ENCODE assay signal across 8 cellular contexts in the genomic region with DNA sequence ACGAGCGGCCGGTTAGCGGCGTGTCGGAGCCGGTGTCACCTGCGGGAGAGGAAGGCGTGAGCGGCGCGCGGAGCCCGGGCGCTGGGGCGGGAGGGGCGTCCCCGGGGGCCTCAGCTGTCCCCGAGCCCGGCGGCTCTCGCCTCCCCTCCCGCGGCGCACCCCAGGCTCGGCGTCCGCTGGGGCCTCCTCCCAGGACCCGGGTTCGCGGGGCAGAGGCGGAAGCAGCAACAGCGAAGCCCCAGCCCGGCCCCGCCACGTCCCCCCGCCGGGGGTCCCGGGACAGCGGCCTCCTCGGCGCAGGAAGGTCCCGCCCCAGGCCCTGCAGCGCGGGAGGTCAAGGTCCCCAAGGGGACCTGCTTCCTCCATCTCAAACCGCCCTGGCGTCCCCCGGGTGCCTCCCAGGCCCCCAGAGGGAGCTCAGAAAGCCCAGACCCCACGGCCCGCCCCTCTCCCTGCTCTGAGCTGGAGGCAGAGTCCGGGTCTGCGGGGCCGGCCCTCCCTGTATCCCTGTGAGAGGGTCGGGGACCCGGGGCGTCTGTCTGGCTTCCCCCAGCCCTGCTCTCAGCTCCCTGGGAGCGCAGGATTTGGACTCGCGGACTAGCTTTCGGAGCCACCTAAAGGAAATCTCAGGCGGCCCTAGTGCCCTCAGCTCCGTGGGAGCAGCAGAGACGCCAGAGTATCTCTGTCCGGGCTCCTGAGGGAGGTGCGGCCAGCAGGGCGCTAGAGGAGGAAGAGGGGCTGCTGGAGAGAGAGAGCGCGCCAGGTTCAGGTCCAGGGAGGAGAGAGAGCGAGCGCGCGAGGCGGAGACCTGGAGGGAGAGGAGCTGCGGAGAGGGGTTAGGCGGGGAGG. TPM values are rescaled to one million over a fixed set of nuclear protein-coding genes. Genes with fewer than 3 reads are reported as not detected.
DNase-seq lines count a peak whose midpoint lies in the region; ATAC-seq and TF ChIP-seq lines count a peak whose summit lies in the region.

No MANE protein-coding gene starts in this region.

- H3K4me1 Mint-ChIP-seq in T-helper 1 cell treated with Interleukin-12 subunit alpha and Interleukin-12 subunit beta and Interleukin-4 antibody, amounts not matched to agents 30 μg/mL and 1 μg/mL, for 36 hours (ENCODE audit: low read depth), result peaks cover 15% of the 10 kb centered on the region
- peaks cover 49% of the 10 kb centered on the region for H3K4me1 Mint-ChIP-seq in dendritic cell treated with granulocyte-macrophage colony-stimulating factor and Interleukin-4, amounts not matched to agents 40 ng/mL and 50 ng/mL, for 4 days (ENCODE audit: low read depth)
- H3K4me1 Mint-ChIP-seq in stimulated activated memory B cell treated with anti-CD40 and anti-IgM and Interleukin-4, amounts not matched to agents 10 μg/mL and 1 μg/mL and 100 μg/mL, for 72 hours, result peaks cover 65% of the 10 kb centered on the region

- no peak for TF ChIP-seq RAD21 in liver (IDR thresholded peaks at IDR 0.05)

- H3K9me3 ChIP-seq in HUES64 (ENCODE audit: insufficient read depth, low read depth, low read length), result no peaks in the 10 kb centered on the region
- no peaks in the 10 kb centered on the region for H3K9me3 ChIP-seq in liver (ENCODE audit: control insufficient read depth in 4 of 4, low read length in 3 of 4)

- no peaks in the 10 kb centered on the region for H3K9me3 Mint-ChIP-seq in T-helper 1 cell treated with Interleukin-12 subunit alpha and Interleukin-12 subunit beta and Interleukin-4 antibody, amounts not matched to agents 30 μg/mL and 1 μg/mL, for 36 hours
- no peaks in the 10 kb centered on the region for H3K9me3 Mint-ChIP-seq in dendritic cell treated with granulocyte-macrophage colony-stimulating factor and Interleukin-4, amounts not matched to agents 40 ng/mL and 50 ng/mL, for 4 days
- H3K9me3 Mint-ChIP-seq in stimulated activated memory B cell treated with anti-CD40 and anti-IgM and Interleukin-4, amounts not matched to agents 10 μg/mL and 1 μg/mL and 100 μg/mL, for 72 hours, result no peaks in the 10 kb centered on the region

- H3K36me3 Mint-ChIP-seq in T-helper 1 cell treated with Interleukin-12 subunit alpha and Interleukin-12 subunit beta and Interleukin-4 antibody, amounts not matched to agents 30 μg/mL and 1 μg/mL, for 36 hours (ENCODE audit: low read depth), result peaks cover 9% of the 10 kb centered on the region
- H3K36me3 Mint-ChIP-seq in dendritic cell treated with granulocyte-macrophage colony-stimulating factor and Interleukin-4, amounts not matched to agents 40 ng/mL and 50 ng/mL, for 4 days (ENCODE audit: low read depth), result peaks cover 25% of the 10 kb centered on the region
- H3K36me3 Mint-ChIP-seq in stimulated activated memory B cell treated with anti-CD40 and anti-IgM and Interleukin-4, amounts not matched to agents 10 μg/mL and 1 μg/mL and 100 μg/mL, for 72 hours, result peaks cover 75% of the 10 kb centered on the region

- H3K27ac Mint-ChIP-seq in T-helper 1 cell treated with Interleukin-12 subunit alpha and Interleukin-12 subunit beta and Interleukin-4 antibody, amounts not matched to agents 30 μg/mL and 1 μg/mL, for 36 hours, result no peak overlapping the region
- peak overlapping the region; percentile 41 for H3K27ac Mint-ChIP-seq in dendritic cell treated with granulocyte-macrophage colony-stimulating factor and Interleukin-4, amounts not matched to agents 40 ng/mL and 50 ng/mL, for 4 days
- H3K27ac Mint-ChIP-seq in stimulated activated memory B cell treated with anti-CD40 and anti-IgM and Interleukin-4, amounts not matched to agents 10 μg/mL and 1 μg/mL and 100 μg/mL, for 72 hours, result peak overlapping the region; percentile 69

- H3K4me3 ChIP-seq in GM06990 (replicated peaks; ENCODE audit: low read depth, low read length) (peak overlapping the region; percentile 80), HUES64 (ENCODE audit: low read length) (peak overlapping the region; percentile 53), liver (ENCODE audit: low read depth in 1 of 3, low read length in 3 of 3) (peak overlapping the region; percentile 55 to 91 (median 79))

- peaks cover 5% of the 10 kb centered on the region for H3K36me3 ChIP-seq in GM06990 (ENCODE audit: control insufficient read depth, insufficient read depth, low read length)
- no peaks in the 10 kb centered on the region for H3K36me3 ChIP-seq in HUES64 (ENCODE audit: insufficient read depth, low read length)
- H3K36me3 ChIP-seq in liver (ENCODE audit: control insufficient read depth in 4 of 4, insufficient read depth in 3 of 4, low read depth in 1 of 4, low read length in 3 of 4), result peaks cover 0 to 3% (median under 1%) of the 10 kb centered on the region in 4 donors

- TF ChIP-seq CTCF in GM06990 (IDR thresholded peaks at IDR 0.05; ENCODE audit: insufficient read depth, low read length, poor library complexity, severe bottlenecking), result no peak
- no peak for TF ChIP-seq CTCF in liver (IDR thresholded peaks at IDR 0.05; ENCODE audit: low read depth, low read length, missing input control)

- H3K27ac ChIP-seq in HUES64 (ENCODE audit: low read depth, low read length) (no peak overlapping the region), liver (ENCODE audit: low read depth in 1 of 2, low read length in 2 of 2) (peak overlapping the region; percentile 7 to 64)

- intact Hi-C loops in dendritic cell treated with granulocyte-macrophage colony-stimulating factor and Interleukin-4, amounts not matched to agents 40 ng/mL and 50 ng/mL, for 4 days (cut with micrococcal nuclease), result loop anchor here (5.0 kb wide), 1 partner anchor 59 kb away; no protein-coding TSS in a partner anchor

- H3K27me3 Mint-ChIP-seq in T-helper 1 cell treated with Interleukin-12 subunit alpha and Interleukin-12 subunit beta and Interleukin-4 antibody, amounts not matched to agents 30 μg/mL and 1 μg/mL, for 36 hours (ENCODE audit: low read depth), result peaks cover 7% of the 10 kb centered on the region
- H3K27me3 Mint-ChIP-seq in dendritic cell treated with granulocyte-macrophage colony-stimulating factor and Interleukin-4, amounts not matched to agents 40 ng/mL and 50 ng/mL, for 4 days, result peaks cover 49% of the 10 kb centered on the region
- H3K27me3 Mint-ChIP-seq in stimulated activated memory B cell treated with anti-CD40 and anti-IgM and Interleukin-4, amounts not matched to agents 10 μg/mL and 1 μg/mL and 100 μg/mL, for 72 hours, result peaks cover 51% of the 10 kb centered on the region

- H3K27me3 ChIP-seq in GM06990 (replicated peaks; ENCODE audit: control insufficient read depth, insufficient read depth, low read length) (no peaks in the 10 kb centered on the region), HUES64 (ENCODE audit: insufficient read depth, low read length) (peaks cover 48% of the 10 kb centered on the region), liver (ENCODE audit: control insufficient read depth in 4 of 4, insufficient read depth in 4 of 4, low read length in 3 of 4) (peaks cover 0 to 4% (median 0%) of the 10 kb centered on the region in 4 donors)

- WGBS in HUES64, result under 1% methylated on average over 75 of the region's 75 CpGs
- under 1% methylated on average over 75 of the region's 75 CpGs for WGBS in liver

- peak overlapping the region; percentile 87 for H3K4me3 Mint-ChIP-seq in T-helper 1 cell treated with Interleukin-12 subunit alpha and Interleukin-12 subunit beta and Interleukin-4 antibody, amounts not matched to agents 30 μg/mL and 1 μg/mL, for 36 hours
- peak overlapping the region; percentile 78 for H3K4me3 Mint-ChIP-seq in dendritic cell treated with granulocyte-macrophage colony-stimulating factor and Interleukin-4, amounts not matched to agents 40 ng/mL and 50 ng/mL, for 4 days
- H3K4me3 Mint-ChIP-seq in stimulated activated memory B cell treated with anti-CD40 and anti-IgM and Interleukin-4, amounts not matched to agents 10 μg/mL and 1 μg/mL and 100 μg/mL, for 72 hours, result peak overlapping the region; percentile 85

- H3K9ac ChIP-seq in HUES64 (ENCODE audit: low read depth, low read length) (no peak overlapping the region), liver (ENCODE audit: low read depth in 1 of 2, low read length in 2 of 2) (peak overlapping the region; percentile 13 to 23)

- ATAC-seq in GM21723 (IDR thresholded peaks at IDR 0.05; ENCODE audit: unreplicated experiment), result peak; percentile 39
- peak; percentile 60 for ATAC-seq in stimulated activated memory B cell treated with anti-CD40 and anti-IgM and Interleukin-4, amounts not matched to agents 10 μg/mL and 1 μg/mL and 100 μg/mL, for 72 hours

- peak; percentile 63 for DNase-seq in GM06990 (ENCODE audit: extremely low read depth, insufficient read length)
- no peak for DNase-seq in NCI-H2196 treated with DMSO at 0.1 percent for 48 hours (lab: John Stamatoyannopoulos, UW; ENCODE audit: unreplicated experiment)

- H3K4me1 ChIP-seq in HUES64 (ENCODE audit: insufficient read depth, low read length) (no peaks in the 10 kb centered on the region), liver (ENCODE audit: control insufficient read depth in 4 of 4, insufficient read depth in 4 of 4, low read length in 3 of 4) (peaks cover 13 to 29% (median 20%) of the 10 kb centered on the region in 4 donors)

TF ChIP-seq in liver, 16 proteins besides CTCF, POLR2A, EP300 and RAD21:
- TF ChIP-seq, protein P1, sequence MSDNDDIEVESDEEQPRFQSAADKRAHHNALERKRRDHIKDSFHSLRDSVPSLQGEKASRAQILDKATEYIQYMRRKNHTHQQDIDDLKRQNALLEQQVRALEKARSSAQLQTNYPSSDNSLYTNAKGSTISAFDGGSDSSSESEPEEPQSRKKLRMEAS (IDR thresholded peaks at IDR 0.05), result no peak
- TF ChIP-seq, protein P2, sequence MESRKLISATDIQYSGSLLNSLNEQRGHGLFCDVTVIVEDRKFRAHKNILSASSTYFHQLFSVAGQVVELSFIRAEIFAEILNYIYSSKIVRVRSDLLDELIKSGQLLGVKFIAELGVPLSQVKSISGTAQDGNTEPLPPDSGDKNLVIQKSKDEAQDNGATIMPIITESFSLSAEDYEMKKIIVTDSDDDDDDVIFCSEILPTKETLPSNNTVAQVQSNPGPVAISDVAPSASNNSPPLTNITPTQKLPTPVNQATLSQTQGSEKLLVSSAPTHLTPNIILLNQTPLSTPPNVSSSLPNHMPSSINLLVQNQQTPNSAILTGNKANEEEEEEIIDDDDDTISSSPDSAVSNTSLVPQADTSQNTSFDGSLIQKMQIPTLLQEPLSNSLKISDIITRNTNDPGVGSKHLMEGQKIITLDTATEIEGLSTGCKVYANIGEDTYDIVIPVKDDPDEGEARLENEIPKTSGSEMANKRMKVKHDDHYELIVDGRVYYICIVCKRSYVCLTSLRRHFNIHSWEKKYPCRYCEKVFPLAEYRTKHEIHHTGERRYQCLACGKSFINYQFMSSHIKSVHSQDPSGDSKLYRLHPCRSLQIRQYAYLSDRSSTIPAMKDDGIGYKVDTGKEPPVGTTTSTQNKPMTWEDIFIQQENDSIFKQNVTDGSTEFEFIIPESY (IDR thresholded peaks at IDR 0.05), result no peak
TF ChIP-seq in liver: peak in this region for 0.

RNA-seq across cellular contexts. Expression of gene EXOC3, which starts 30.6 kb away (rescaled TPM):
- 28.1 TPM for polyA plus RNA-seq in HUES64 (2013, experiment 1 of 2)
- 26.7 TPM for polyA plus RNA-seq in HUES64 (2013, experiment 2 of 2)
- total RNA-seq in liver, result 10 to 100 TPM; 19.9 to 23.9 TPM
- polyA plus RNA-seq in liver, result 10 to 100 TPM; 12.4 to 17.2 TPM

RNA-seq across cellular contexts. Expression of gene SLC9A3, which starts 50.7 kb away (rescaled TPM):
- 0.55 TPM for polyA plus RNA-seq in HUES64 (2013, experiment 1 of 2)
- polyA plus RNA-seq in HUES64 (2013, experiment 2 of 2), result 0.70 TPM
- 1 to 10 TPM in 1 of 2 donors, under 1 TPM in 1; 0.65 to 1.0 TPM for total RNA-seq in liver
- under 1 TPM; 0.31 to 0.68 TPM for polyA plus RNA-seq in liver
